In the genomic region with DNA sequence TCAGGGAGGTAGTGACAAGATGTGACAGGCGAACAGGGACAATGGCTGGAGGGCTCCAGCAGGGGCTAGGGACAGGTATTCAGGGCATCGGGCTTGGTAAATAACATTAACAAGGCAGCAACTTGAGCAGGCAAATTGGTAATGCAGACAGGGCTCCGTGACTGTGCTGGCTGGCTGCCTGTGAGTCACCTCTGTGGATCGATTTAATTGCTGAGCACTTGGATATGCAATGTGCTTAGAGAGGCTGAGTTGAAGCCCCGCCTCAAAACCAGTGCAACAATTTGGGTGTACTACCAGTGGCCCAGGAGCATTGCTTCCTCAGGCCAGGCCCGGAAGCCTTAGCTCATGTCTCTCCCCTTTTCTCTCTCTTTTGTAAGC, we compare ENCODE assay signal across 11 cellular contexts. TPM values are rescaled to one million over a fixed set of nuclear protein-coding genes. Genes with fewer than 3 reads are reported as not detected.
DNase-seq lines count a peak whose midpoint lies in the region; ATAC-seq and TF ChIP-seq lines count a peak whose summit lies in the region.
"Had no signal": no experiment of that assay in that cellular context is flagged by ENCODE, and none has a peak within 500 bp of the region (broad histone marks: within the 10 kb centered on the region; RNA-seq: fewer than 3 reads in every experiment).

No MANE protein-coding gene starts in this region.

- in situ Hi-C loops in brain microvascular endothelial cell (cut with HindIII; ENCODE audit: low pct_ligation_motif_present, low sequenced_read_pairs) (no loop called here), transverse colon (cut with MboI; ENCODE audit: low pct_ligation_motif_present in 1 of 4, low pct_unique_long_range_greater_than_20kb in 1 of 4, low sequenced_read_pairs in 3 of 4) (loop anchor here in 1 of 4 donors (25.0 kb wide), 1 partner anchor 883 kb away; a partner anchor contains a TSS)

- DNase-seq in DMS153 treated with DMSO at 0.1 percent for 48 hours (lab: John Stamatoyannopoulos, UW; ENCODE audit: unreplicated experiment) (peak; percentile 83), NCI-H1105 treated with DMSO at 0.1 percent for 48 hours (lab: John Stamatoyannopoulos, UW) (peak; percentile 81), brain microvascular endothelial cell (peak; percentile 79), mesothelial cell of epicardium (ENCODE audit: low spot score in 2 of 2, unreplicated experiment in 2 of 2) (no peak), kidney glomerular epithelial cell (lab: John Stamatoyannopoulos, UW) (no peak), heart right ventricle (no peak), transverse colon (no peak)
- DNase-seq in activated CD4-positive, alpha-beta T cell treated with anti-CD3 and anti-CD28 coated beads, Interleukin-2, amount 10 ng/mL, durations not matched to agents 24 days and 14 days = no peak
- DNase-seq: T-helper 9 cell had no signal

- TF ChIP-seq EP300 in transverse colon (IDR thresholded peaks at IDR 0.05; ENCODE audit: low read depth) = no peak

- no peak overlapping the region for H3K4me3 Mint-ChIP-seq in mesothelial cell of epicardium
- H3K4me3 Mint-ChIP-seq in activated CD4-positive, alpha-beta T cell treated with anti-CD3 and anti-CD28 coated beads, Interleukin-2, amount 10 ng/mL, durations not matched to agents 24 days and 14 days = no peak overlapping the region

- ATAC-seq in heart right ventricle = no peak

- H3K4me3 ChIP-seq in brain microvascular endothelial cell (ENCODE audit: low read depth, low read length) = no peak overlapping the region
- no peak overlapping the region for H3K4me3 ChIP-seq in heart right ventricle
- no peak overlapping the region for H3K4me3 ChIP-seq in transverse colon
- H3K4me3 ChIP-seq: uterus had no signal

- H3K36me3 ChIP-seq in brain microvascular endothelial cell (replicated peaks) (no peaks in the 10 kb centered on the region), heart right ventricle (no peaks in the 10 kb centered on the region), transverse colon (no peaks in the 10 kb centered on the region)
- H3K36me3 ChIP-seq: uterus had no signal

- peak overlapping the region; percentile 54 for H3K27ac Mint-ChIP-seq in mesothelial cell of epicardium
- H3K27ac Mint-ChIP-seq in activated CD4-positive, alpha-beta T cell treated with anti-CD3 and anti-CD28 coated beads, Interleukin-2, amount 10 ng/mL, durations not matched to agents 24 days and 14 days = no peak overlapping the region

- peaks cover 5% of the 10 kb centered on the region for H3K27me3 Mint-ChIP-seq in mesothelial cell of epicardium (ENCODE audit: low read depth)
- no peaks in the 10 kb centered on the region for H3K27me3 Mint-ChIP-seq in activated CD4-positive, alpha-beta T cell treated with anti-CD3 and anti-CD28 coated beads, Interleukin-2, amount 10 ng/mL, durations not matched to agents 24 days and 14 days

- peaks cover 21% of the 10 kb centered on the region for H3K9me3 Mint-ChIP-seq in mesothelial cell of epicardium
- no peaks in the 10 kb centered on the region for H3K9me3 Mint-ChIP-seq in activated CD4-positive, alpha-beta T cell treated with anti-CD3 and anti-CD28 coated beads, Interleukin-2, amount 10 ng/mL, durations not matched to agents 24 days and 14 days

- WGBS in heart right ventricle, 2 donors = 82 to 84% methylated on average over 6 of the region's 6 CpGs
- 63% methylated on average over 6 of the region's 6 CpGs; no CpG with 5 or more reads in 1 of the 2 donors for WGBS in transverse colon (ENCODE audit: low coverage in 1 of 2), 2 donors

- no peaks in the 10 kb centered on the region for H3K4me1 ChIP-seq in heart right ventricle
- no peaks in the 10 kb centered on the region for H3K4me1 ChIP-seq in transverse colon
- H3K4me1 ChIP-seq: uterus had no signal

- no peak for TF ChIP-seq POLR2A in transverse colon (IDR thresholded peaks at IDR 0.05)

- intact Hi-C loops in activated CD4-positive, alpha-beta T cell treated with anti-CD3 and anti-CD28 coated beads, Interleukin-2, amount 10 ng/mL, durations not matched to agents 24 days and 14 days (cut with micrococcal nuclease) = loop anchor here (5.0 kb wide), 2 partner anchors 878 to 1068 kb away; no protein-coding TSS in a partner anchor
- intact Hi-C loops in heart right ventricle (cut with DNase I) = loop anchor here (5.0 to 10.0 kb wide), 4 partner anchors 588 to 883 kb away; a partner anchor contains a TSS
- intact Hi-C loops in transverse colon (cut with DNase I; ENCODE audit: low total_unique reads) = loop anchor here (5.0 kb wide), 1 partner anchor 878 kb away; no protein-coding TSS in a partner anchor

- peaks cover 25% of the 10 kb centered on the region for H3K4me1 Mint-ChIP-seq in mesothelial cell of epicardium
- H3K4me1 Mint-ChIP-seq in activated CD4-positive, alpha-beta T cell treated with anti-CD3 and anti-CD28 coated beads, Interleukin-2, amount 10 ng/mL, durations not matched to agents 24 days and 14 days = no peaks in the 10 kb centered on the region

- H3K27me3 ChIP-seq in brain microvascular endothelial cell (replicated peaks) (no peaks in the 10 kb centered on the region), heart right ventricle (peaks cover 0 to 46% (median 0%) of the 10 kb centered on the region in 7 donors), transverse colon (no peaks in the 10 kb centered on the region)
- H3K27me3 ChIP-seq: uterus had no signal

- H3K9me3 ChIP-seq in heart right ventricle (no peaks in the 10 kb centered on the region), transverse colon (no peaks in the 10 kb centered on the region)
- H3K9me3 ChIP-seq: uterus had no signal

- TF ChIP-seq CTCF in brain microvascular endothelial cell (IDR thresholded peaks at IDR 0.05; ENCODE audit: low read depth, low read length, missing control alignments) (no peak), mesothelial cell of epicardium (IDR thresholded peaks at IDR 0.05; ENCODE audit: unreplicated experiment) (no peak), heart right ventricle (IDR thresholded peaks at IDR 0.05) (no peak), transverse colon (IDR thresholded peaks at IDR 0.05) (no peak)

- no peaks in the 10 kb centered on the region for H3K36me3 Mint-ChIP-seq in mesothelial cell of epicardium
- H3K36me3 Mint-ChIP-seq in activated CD4-positive, alpha-beta T cell treated with anti-CD3 and anti-CD28 coated beads, Interleukin-2, amount 10 ng/mL, durations not matched to agents 24 days and 14 days (ENCODE audit: low read depth) = no peaks in the 10 kb centered on the region

- H3K27ac ChIP-seq in brain microvascular endothelial cell (no peak overlapping the region), heart right ventricle (no peak overlapping the region), transverse colon (no peak overlapping the region)
- H3K27ac ChIP-seq: uterus had no signal

RNA-seq across cellular contexts. Expression of a gene that starts 19.5 kb away (rescaled TPM):
- total RNA-seq in mesothelial cell of epicardium (not detected in 3 replicates), heart right ventricle (not detected), transverse colon (not detected)
- total RNA-seq in activated CD4-positive, alpha-beta T cell treated with anti-CD3 and anti-CD28 coated beads, Interleukin-2, amount 10 ng/mL, durations not matched to agents 24 days and 14 days = not detected in 2 replicates
- not detected for polyA plus RNA-seq in heart right ventricle
- total RNA-seq: NCI-H460, uterus had no signal

RNA-seq across cellular contexts. Expression of a gene that starts 38.2 kb away (rescaled TPM):
- not detected in 3 replicates for total RNA-seq in mesothelial cell of epicardium
- not detected in 2 replicates for total RNA-seq in activated CD4-positive, alpha-beta T cell treated with anti-CD3 and anti-CD28 coated beads, Interleukin-2, amount 10 ng/mL, durations not matched to agents 24 days and 14 days
- 1 to 10 TPM in 1 of 10 donors, under 1 TPM in 4, not detected in 5; 0.25 to 2.2 (median 0.58) TPM for total RNA-seq in heart right ventricle
- under 1 TPM; 0.35 to 0.59 TPM for polyA plus RNA-seq in heart right ventricle
- not detected for total RNA-seq in transverse colon
- total RNA-seq: NCI-H460, uterus had no signal

RNA-seq across cellular contexts. Expression of a gene that starts 58.8 kb away (rescaled TPM):
- total RNA-seq in mesothelial cell of epicardium (1.9 to 2.5 TPM (median 2.3 TPM) in 3 replicates), heart right ventricle (1 to 10 TPM; 1.4 to 4.4 (median 2.5) TPM), transverse colon (1 to 10 TPM in 2 of 4 donors, under 1 TPM in 1, not detected in 1; 0.68 to 3.2 (median 1.8) TPM)
- total RNA-seq in activated CD4-positive, alpha-beta T cell treated with anti-CD3 and anti-CD28 coated beads, Interleukin-2, amount 10 ng/mL, durations not matched to agents 24 days and 14 days = not detected in 2 replicates
- 1 to 10 TPM in 1 of 2 donors, under 1 TPM in 1; 0.20 to 1.0 TPM for polyA plus RNA-seq in heart right ventricle
- total RNA-seq: NCI-H460 had no signal

Comparison
In these comparisons a context has a peak if more than half of its experiments do, and no peak if none do; other contexts are left out.
1. DNase-seq: peak in DMS153 treated with DMSO at 0.1 percent for 48 hours (single experiment), NCI-H1105 treated with DMSO at 0.1 percent for 48 hours (single experiment) and brain microvascular endothelial cell (single experiment); none in mesothelial cell of epicardium (0 of 2), activated CD4-positive, alpha-beta T cell treated with anti-CD3 and anti-CD28 coated beads, Interleukin-2, amount 10 ng/mL, durations not matched to agents 24 days and 14 days (single experiment), kidney glomerular epithelial cell (single experiment), heart right ventricle (0 of 2) and transverse colon (single experiment).